ENCODE assay signal across 8 cellular contexts in the genomic region with DNA sequence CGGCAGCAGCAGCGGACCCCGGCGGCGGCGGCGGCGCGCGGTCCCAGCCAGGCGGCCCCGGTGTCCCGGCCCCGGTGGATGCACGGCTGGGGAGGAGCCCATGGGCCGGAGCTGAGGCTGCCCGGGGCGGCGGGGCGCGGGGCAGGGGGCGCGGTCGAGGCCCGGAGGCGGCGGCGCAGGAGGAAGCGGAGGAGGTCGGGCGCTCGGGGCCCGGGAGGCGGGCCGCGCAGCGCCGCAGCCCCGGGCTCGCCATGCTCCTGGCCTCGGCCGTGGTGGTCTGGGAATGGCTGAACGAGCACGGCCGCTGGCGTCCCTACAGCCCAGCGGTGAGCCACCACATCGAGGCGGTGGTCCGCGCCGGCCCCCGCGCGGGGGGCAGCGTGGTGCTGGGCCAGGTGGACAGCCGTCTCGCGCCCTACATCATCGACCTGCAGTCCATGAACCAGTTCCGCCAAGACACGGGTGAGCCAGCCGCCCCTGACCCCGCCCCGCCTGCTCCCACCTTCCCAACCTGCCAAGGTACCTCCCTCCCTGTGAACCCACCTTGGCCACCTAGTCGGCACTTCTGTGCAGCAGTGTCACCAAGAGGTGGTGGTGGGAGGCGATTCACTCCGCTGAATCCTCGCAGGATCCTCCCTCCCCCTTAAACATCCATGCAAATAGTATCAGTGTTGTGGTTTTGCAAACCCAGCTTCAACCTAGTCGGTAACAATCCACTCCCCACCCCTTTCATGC. TPM values are rescaled to one million over a fixed set of nuclear protein-coding genes. Genes with fewer than 3 reads are reported as not detected.
DNase-seq lines count a peak whose midpoint lies in the region; ATAC-seq and TF ChIP-seq lines count a peak whose summit lies in the region.

No MANE protein-coding gene starts in this region.

- H3K9ac ChIP-seq in duodenal mucosa (ENCODE audit: low read depth in 1 of 2, low read length in 2 of 2), result peak overlapping the region; percentile 73 to 77

- H3K9me3 ChIP-seq in duodenal mucosa (ENCODE audit: control insufficient read depth in 1 of 2, low read length in 2 of 2) (no peaks in the 10 kb centered on the region), mesodermal cell (ENCODE audit: control insufficient read depth, low read length) (no peaks in the 10 kb centered on the region), upper lobe of left lung (no peaks in the 10 kb centered on the region)

- DNase-seq in AG08396 (ENCODE audit: low spot score) (peak; percentile 47), upper lobe of left lung (peak; percentile 59 to 88), NCI-H2196 (lab: John Stamatoyannopoulos, UW; ENCODE audit: unreplicated experiment) (no peak)

- H3K4me3 ChIP-seq in duodenal mucosa (ENCODE audit: low read depth in 1 of 2, low read length in 2 of 2) (peak overlapping the region; percentile 75 to 80), mesodermal cell (ENCODE audit: extremely low read depth, insufficient read depth, low read length, poor library complexity, severe bottlenecking) (peak overlapping the region; percentile 57), upper lobe of left lung (peak overlapping the region; percentile 29 to 89 (median 82))

- ATAC-seq in GM18873 (IDR thresholded peaks at IDR 0.05; ENCODE audit: low FRiP score, unreplicated experiment) (peak; percentile 9), HG03045 (IDR thresholded peaks at IDR 0.05; ENCODE audit: unreplicated experiment) (peak; percentile 24), SK-N-SH treated with all-trans-retinoic acid at 6 μM for 48 hours (peak; percentile 11; the same call in 2 of the 3 replicates), upper lobe of left lung (ENCODE audit: low FRiP score in 2 of 2) (peak in 1 of 2 donors; percentile 47)

- 0% methylated on average over 37 to 48 of the region's 70 CpGs for WGBS in mesodermal cell (ENCODE audit: insufficient coverage in 2 of 2), 2 experiments
- 0 to 5% methylated on average over 4 to 32 of the region's 70 CpGs for WGBS in upper lobe of left lung, 2 donors

- H3K27ac ChIP-seq in duodenal mucosa (ENCODE audit: low read depth, low read length) (peak overlapping the region; percentile 90), mesodermal cell (ENCODE audit: low read depth, low read length, severe bottlenecking) (peak overlapping the region; percentile 75), upper lobe of left lung (peak overlapping the region; percentile 71 to 87 (median 82))

- H3K36me3 ChIP-seq in duodenal mucosa (ENCODE audit: control insufficient read depth in 1 of 2, insufficient read depth in 2 of 2, low read length in 2 of 2) (peaks cover 0 to 12% of the 10 kb centered on the region in 2 donors), mesodermal cell (ENCODE audit: control insufficient read depth, insufficient read depth, low read length) (peaks cover 3% of the 10 kb centered on the region), upper lobe of left lung (no peaks in the 10 kb centered on the region)

- no peak for TF ChIP-seq EP300 in upper lobe of left lung (IDR thresholded peaks at IDR 0.05)

- H3K27me3 ChIP-seq in duodenal mucosa (ENCODE audit: control insufficient read depth in 1 of 2, insufficient read depth in 2 of 2, low read length in 2 of 2) (no peaks in the 10 kb centered on the region), upper lobe of left lung (no peaks in the 10 kb centered on the region)

- no peak for TF ChIP-seq CTCF in upper lobe of left lung (IDR thresholded peaks at IDR 0.05)

- peaks cover 28 to 32% of the 10 kb centered on the region in 2 donors for H3K4me1 ChIP-seq in duodenal mucosa (ENCODE audit: control insufficient read depth in 1 of 2, insufficient read depth in 2 of 2, low read length in 2 of 2)
- peaks cover 18% of the 10 kb centered on the region for H3K4me1 ChIP-seq in mesodermal cell (ENCODE audit: control insufficient read depth, insufficient read depth, low read length, poor library complexity, severe bottlenecking)
- H3K4me1 ChIP-seq in upper lobe of left lung, result peaks cover 26 to 39% (median 31%) of the 10 kb centered on the region in 4 donors

- no peak for TF ChIP-seq POLR2A in upper lobe of left lung (IDR thresholded peaks at IDR 0.05)

TF ChIP-seq in SK-N-SH treated with all-trans-retinoic acid at 6 μM for 48 hours, 23 proteins besides CTCF, POLR2A, EP300 and RAD21:
- TF ChIP-seq, protein P1, sequence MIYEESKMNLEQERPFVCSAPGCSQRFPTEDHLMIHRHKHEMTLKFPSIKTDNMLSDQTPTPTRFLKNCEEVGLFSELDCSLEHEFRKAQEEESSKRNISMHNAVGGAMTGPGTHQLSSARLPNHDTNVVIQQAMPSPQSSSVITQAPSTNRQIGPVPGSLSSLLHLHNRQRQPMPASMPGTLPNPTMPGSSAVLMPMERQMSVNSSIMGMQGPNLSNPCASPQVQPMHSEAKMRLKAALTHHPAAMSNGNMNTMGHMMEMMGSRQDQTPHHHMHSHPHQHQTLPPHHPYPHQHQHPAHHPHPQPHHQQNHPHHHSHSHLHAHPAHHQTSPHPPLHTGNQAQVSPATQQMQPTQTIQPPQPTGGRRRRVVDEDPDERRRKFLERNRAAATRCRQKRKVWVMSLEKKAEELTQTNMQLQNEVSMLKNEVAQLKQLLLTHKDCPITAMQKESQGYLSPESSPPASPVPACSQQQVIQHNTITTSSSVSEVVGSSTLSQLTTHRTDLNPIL (CRISPR knock-in tag; IDR thresholded peaks at IDR 0.05; ENCODE audit: low read depth), result no peak
- TF ChIP-seq ZFP30 (CRISPR knock-in tag; IDR thresholded peaks at IDR 0.05) (no peak), TCF4 (CRISPR knock-in tag; IDR thresholded peaks at IDR 0.05; ENCODE audit: borderline replicate concordance) (no peak), OSR1 (CRISPR knock-in tag; IDR thresholded peaks at IDR 0.05) (no peak), TOX (CRISPR knock-in tag; IDR thresholded peaks at IDR 0.05; ENCODE audit: borderline replicate concordance) (no peak), ISL1 (CRISPR knock-in tag; IDR thresholded peaks at IDR 0.05) (no peak), ESRRG (CRISPR knock-in tag; IDR thresholded peaks at IDR 0.05) (no peak), ZNF565 (CRISPR knock-in tag; conservative IDR thresholded peaks at IDR 0.05; ENCODE audit: low read depth) (no peak), PPARA (CRISPR knock-in tag; IDR thresholded peaks at IDR 0.05; ENCODE audit: borderline replicate concordance) (no peak), SNAI2 (CRISPR knock-in tag; IDR thresholded peaks at IDR 0.05) (no peak), RARB (CRISPR knock-in tag; IDR thresholded peaks at IDR 0.05) (no peak)
- TF ChIP-seq, protein P2, sequence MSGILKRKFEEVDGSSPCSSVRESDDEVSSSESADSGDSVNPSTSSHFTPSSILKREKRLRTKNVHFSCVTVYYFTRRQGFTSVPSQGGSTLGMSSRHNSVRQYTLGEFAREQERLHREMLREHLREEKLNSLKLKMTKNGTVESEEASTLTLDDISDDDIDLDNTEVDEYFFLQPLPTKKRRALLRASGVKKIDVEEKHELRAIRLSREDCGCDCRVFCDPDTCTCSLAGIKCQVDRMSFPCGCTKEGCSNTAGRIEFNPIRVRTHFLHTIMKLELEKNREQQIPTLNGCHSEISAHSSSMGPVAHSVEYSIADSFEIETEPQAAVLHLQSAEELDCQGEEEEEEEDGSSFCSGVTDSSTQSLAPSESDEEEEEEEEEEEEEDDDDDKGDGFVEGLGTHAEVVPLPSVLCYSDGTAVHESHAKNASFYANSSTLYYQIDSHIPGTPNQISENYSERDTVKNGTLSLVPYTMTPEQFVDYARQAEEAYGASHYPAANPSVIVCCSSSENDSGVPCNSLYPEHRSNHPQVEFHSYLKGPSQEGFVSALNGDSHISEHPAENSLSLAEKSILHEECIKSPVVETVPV (CRISPR knock-in tag; IDR thresholded peaks at IDR 0.05), result no peak

RNA-seq across cellular contexts. Expression of a gene that starts 0.6 kb away (rescaled TPM):
- polyA plus RNA-seq in mesodermal cell (2013, experiment 1 of 2), result 17.7 TPM
- polyA plus RNA-seq in mesodermal cell (2013, experiment 2 of 2), result 14.2 TPM
- total RNA-seq in upper lobe of left lung, result 10 to 100 TPM; 33.4 to 58.7 (median 48.5) TPM

RNA-seq across cellular contexts. Expression of a gene that starts 29.9 kb away (rescaled TPM):
- 5.7 TPM for polyA plus RNA-seq in mesodermal cell (2013, experiment 1 of 2)
- polyA plus RNA-seq in mesodermal cell (2013, experiment 2 of 2), result 5.0 TPM
- 10 to 100 TPM; 29.9 to 78.6 (median 53.8) TPM for total RNA-seq in upper lobe of left lung

RNA-seq across cellular contexts. Expression of a gene that starts 40.2 kb away (rescaled TPM):
- not detected for polyA plus RNA-seq in mesodermal cell (2013, experiment 1 of 2)
- not detected for polyA plus RNA-seq in mesodermal cell (2013, experiment 2 of 2)
- total RNA-seq in upper lobe of left lung, result 10 to 100 TPM in 5 of 6 donors, 1 to 10 TPM in 1; 5.5 to 59.2 (median 25.1) TPM
